In the genomic region with DNA sequence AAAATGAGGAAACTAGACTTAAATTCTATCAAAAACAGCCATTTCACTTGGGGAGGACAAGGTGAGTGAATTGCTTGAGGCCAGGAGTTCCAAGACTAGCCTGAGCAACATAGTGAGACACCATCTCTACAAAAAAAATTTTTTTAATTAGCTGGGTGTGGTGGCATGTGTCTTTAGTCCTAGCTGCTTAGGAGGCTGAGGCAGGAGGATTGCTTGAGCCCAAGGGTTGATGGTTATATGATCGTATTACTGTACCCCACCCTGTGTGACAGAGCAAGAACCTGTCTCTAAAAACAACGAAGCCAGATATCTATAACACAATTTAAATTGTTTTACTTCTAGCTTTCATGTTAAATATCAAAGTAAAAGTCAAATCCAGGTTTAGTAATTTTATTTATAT, we compare ENCODE assay signal across 6 cellular contexts.
"Had no signal": no experiment of that assay in that cellular context is flagged by ENCODE, and none has a peak within 500 bp of the region (broad histone marks: within the 10 kb centered on the region; RNA-seq: fewer than 3 reads in every experiment).

No MANE protein-coding gene starts in this region.

- H3K27ac Mint-ChIP-seq: HFFc6 had no signal

- H3K4me1 ChIP-seq: HAP-1 had no signal

- ATAC-seq: HCT116, K562 had no signal

- H2AFZ ChIP-seq: GM23248 had no signal

- H3K9me3 Mint-ChIP-seq: HFFc6 had no signal

- H3K4me3 Mint-ChIP-seq: HFFc6 had no signal

- H3K9me3 ChIP-seq: HAP-1 had no signal

- H3K27ac ChIP-seq: GM23248 had no signal

- H3K4me3 ChIP-seq: GM23248, HAP-1, K562 had no signal

- DNase-seq: GM23248, HFFc6, IMR-90 had no signal
